In the genomic region with DNA sequence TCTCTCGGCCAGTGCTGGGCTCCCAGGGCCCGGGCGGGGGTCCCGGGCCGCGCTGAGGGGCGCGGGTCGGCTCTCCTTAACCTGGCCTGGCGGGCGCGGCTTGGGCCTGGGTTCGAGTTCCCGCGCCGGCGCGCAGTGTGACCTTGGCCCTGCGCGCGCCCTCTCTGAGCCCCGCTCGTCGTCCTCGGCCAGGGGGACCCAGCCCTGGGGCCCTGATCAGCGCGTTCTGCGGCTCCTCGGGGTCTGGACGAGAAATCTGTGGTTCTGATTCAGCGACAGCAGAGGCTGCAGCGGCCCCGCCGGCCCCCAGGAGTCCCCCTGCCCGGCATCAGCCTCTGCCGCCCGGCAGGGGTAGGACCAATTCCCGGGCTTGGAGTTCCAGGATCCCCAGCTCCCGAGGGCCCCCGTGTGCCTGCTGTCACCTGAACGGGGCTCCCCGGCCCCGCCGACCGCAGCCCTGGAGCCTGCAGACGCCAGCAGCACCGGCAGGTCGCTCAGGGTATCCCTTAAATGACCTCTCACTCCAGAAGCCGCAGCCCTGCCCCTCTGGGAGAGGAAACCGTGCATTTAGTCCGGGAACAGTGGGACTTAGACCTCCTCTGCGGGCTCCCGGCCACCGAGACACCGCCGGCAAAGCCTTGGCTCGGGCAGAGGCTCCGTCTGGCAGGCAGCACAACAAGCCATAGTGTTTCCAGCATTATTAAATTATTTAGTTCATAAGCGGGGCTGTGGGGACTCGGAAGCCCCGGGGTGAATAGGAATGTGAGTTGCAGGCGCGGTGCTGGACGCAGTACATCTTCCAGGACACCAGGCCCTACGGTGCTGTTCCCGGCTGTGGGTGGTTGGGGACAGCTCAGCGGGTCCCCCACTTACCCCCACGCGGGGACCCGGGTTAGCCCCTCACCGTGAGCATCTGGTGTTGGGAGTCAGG, we compare ENCODE assay signal across 8 cellular contexts. TPM values are rescaled to one million over a fixed set of nuclear protein-coding genes. Genes with fewer than 3 reads are reported as not detected.
DNase-seq lines count a peak whose midpoint lies in the region; ATAC-seq and TF ChIP-seq lines count a peak whose summit lies in the region.

No MANE protein-coding gene starts in this region.

- H3K9me3 Mint-ChIP-seq in stimulated activated naive CD8-positive, alpha-beta T cell treated with anti-CD3 and anti-CD28 coated beads, Interleukin-15, Interleukin-2, amounts not matched to agents 100 ng/mL and 50 ng/mL, for 24 hours = no peaks in the 10 kb centered on the region

- DNase-seq in stimulated activated CD4-positive, alpha-beta T cell treated with anti-CD3 and anti-CD28 coated beads, Interleukin-15, amount 100 ng/mL, for 24 hours = peak; percentile 43
- DNase-seq in stimulated activated CD4-positive, alpha-beta T cell treated with anti-CD3 and anti-CD28 coated beads, Interleukin-2, amount 100 ng/mL, for 48 hours = no peak
- DNase-seq in right lobe of liver = peak in 2 of 3 donors; percentile 59 to 60

- no peaks in the 10 kb centered on the region for H3K27me3 ChIP-seq in duodenal mucosa (ENCODE audit: control insufficient read depth in 1 of 2, insufficient read depth in 2 of 2, low read length in 2 of 2)
- H3K27me3 ChIP-seq in right lobe of liver = no peaks in the 10 kb centered on the region

- intact Hi-C loops in right lobe of liver (cut with DNase I) = no loop called here

- peaks cover 55% of the 10 kb centered on the region for H3K4me1 Mint-ChIP-seq in stimulated activated naive CD8-positive, alpha-beta T cell treated with anti-CD3 and anti-CD28 coated beads, Interleukin-15, Interleukin-2, amounts not matched to agents 100 ng/mL and 50 ng/mL, for 24 hours (ENCODE audit: low read depth)

- H3K4me3 ChIP-seq in WI38 (ENCODE audit: low read depth, low read length) = peak overlapping the region; percentile 82
- H3K4me3 ChIP-seq in duodenal mucosa (ENCODE audit: low read depth in 1 of 2, low read length in 2 of 2) = peak overlapping the region; percentile 73 to 74
- peak overlapping the region; percentile 80 to 93 (median 87) for H3K4me3 ChIP-seq in right lobe of liver

- H3K9me3 ChIP-seq in duodenal mucosa (ENCODE audit: control insufficient read depth in 1 of 2, low read length in 2 of 2) = no peaks in the 10 kb centered on the region
- no peaks in the 10 kb centered on the region for H3K9me3 ChIP-seq in right lobe of liver

- peak; percentile 2 for ATAC-seq in HG03521 (IDR thresholded peaks at IDR 0.05; ENCODE audit: unreplicated experiment)
- peak; percentile 23 to 42 (median 37) for ATAC-seq in right lobe of liver
- no peak for ATAC-seq in HG02623 (IDR thresholded peaks at IDR 0.05; ENCODE audit: unreplicated experiment)

- 1% methylated on average over 18 of the region's 71 CpGs for WGBS in right lobe of liver (ENCODE audit: insufficient coverage, low coverage, low lambda C conversion rate, missing lambda C conversion rate)

- H3K4me1 ChIP-seq in duodenal mucosa (ENCODE audit: control insufficient read depth in 1 of 2, insufficient read depth in 2 of 2, low read length in 2 of 2) = peaks cover 17 to 44% of the 10 kb centered on the region in 2 donors
- H3K4me1 ChIP-seq in right lobe of liver = peaks cover 0 to 33% (median 1%) of the 10 kb centered on the region in 4 donors

- TF ChIP-seq CTCF in WI38 (IDR thresholded peaks at IDR 0.05; ENCODE audit: low read depth, low read length) (no peak), right lobe of liver (IDR thresholded peaks at IDR 0.05) (no peak)

- no peak overlapping the region for H3K27ac ChIP-seq in duodenal mucosa (ENCODE audit: low read depth, low read length)
- H3K27ac ChIP-seq in right lobe of liver = peak overlapping the region; percentile 25 to 72 (median 57)

- peaks cover 4% of the 10 kb centered on the region for H3K36me3 Mint-ChIP-seq in stimulated activated naive CD8-positive, alpha-beta T cell treated with anti-CD3 and anti-CD28 coated beads, Interleukin-15, Interleukin-2, amounts not matched to agents 100 ng/mL and 50 ng/mL, for 24 hours (ENCODE audit: low read depth)

- no peaks in the 10 kb centered on the region for H3K27me3 Mint-ChIP-seq in stimulated activated naive CD8-positive, alpha-beta T cell treated with anti-CD3 and anti-CD28 coated beads, Interleukin-15, Interleukin-2, amounts not matched to agents 100 ng/mL and 50 ng/mL, for 24 hours

- peak overlapping the region; percentile 42 for H3K27ac Mint-ChIP-seq in stimulated activated naive CD8-positive, alpha-beta T cell treated with anti-CD3 and anti-CD28 coated beads, Interleukin-15, Interleukin-2, amounts not matched to agents 100 ng/mL and 50 ng/mL, for 24 hours

- peak overlapping the region; percentile 75 for H3K4me3 Mint-ChIP-seq in stimulated activated naive CD8-positive, alpha-beta T cell treated with anti-CD3 and anti-CD28 coated beads, Interleukin-15, Interleukin-2, amounts not matched to agents 100 ng/mL and 50 ng/mL, for 24 hours

- TF ChIP-seq POLR2A in right lobe of liver (IDR thresholded peaks at IDR 0.05) = no peak

- H3K36me3 ChIP-seq in duodenal mucosa (ENCODE audit: control insufficient read depth in 1 of 2, insufficient read depth in 2 of 2, low read length in 2 of 2) (no peaks in the 10 kb centered on the region), right lobe of liver (no peaks in the 10 kb centered on the region)

- H3K9ac ChIP-seq in duodenal mucosa (ENCODE audit: low read depth in 1 of 2, low read length in 2 of 2) = peak overlapping the region; percentile 62 to 72

RNA-seq across cellular contexts. Expression of gene CHST12, which starts 0.6 kb away (rescaled TPM):
- 1 to 10 TPM; 3.0 to 7.9 (median 5.7) TPM for total RNA-seq in right lobe of liver

RNA-seq across cellular contexts. Expression of gene EIF3B, which starts 49.4 kb away (rescaled TPM):
- 10 to 100 TPM; 61.6 to 93.3 (median 68.3) TPM for total RNA-seq in right lobe of liver

Comparison
In these comparisons a context has a peak if more than half of its experiments do, and no peak if none do; other contexts are left out.
1. DNase-seq: peak in stimulated activated CD4-positive, alpha-beta T cell treated with anti-CD3 and anti-CD28 coated beads, Interleukin-15, amount 100 ng/mL, for 24 hours (single experiment) and right lobe of liver (2 of 3); none in stimulated activated CD4-positive, alpha-beta T cell treated with anti-CD3 and anti-CD28 coated beads, Interleukin-2, amount 100 ng/mL, for 48 hours (0 of 2).
2. Peak in every context shown above with its lines, with median percentiles within 50 percentile points of each other: H3K4me3 ChIP-seq.